Comparison of ENCODE assay signal across 19 cellular contexts in the genomic region with DNA sequence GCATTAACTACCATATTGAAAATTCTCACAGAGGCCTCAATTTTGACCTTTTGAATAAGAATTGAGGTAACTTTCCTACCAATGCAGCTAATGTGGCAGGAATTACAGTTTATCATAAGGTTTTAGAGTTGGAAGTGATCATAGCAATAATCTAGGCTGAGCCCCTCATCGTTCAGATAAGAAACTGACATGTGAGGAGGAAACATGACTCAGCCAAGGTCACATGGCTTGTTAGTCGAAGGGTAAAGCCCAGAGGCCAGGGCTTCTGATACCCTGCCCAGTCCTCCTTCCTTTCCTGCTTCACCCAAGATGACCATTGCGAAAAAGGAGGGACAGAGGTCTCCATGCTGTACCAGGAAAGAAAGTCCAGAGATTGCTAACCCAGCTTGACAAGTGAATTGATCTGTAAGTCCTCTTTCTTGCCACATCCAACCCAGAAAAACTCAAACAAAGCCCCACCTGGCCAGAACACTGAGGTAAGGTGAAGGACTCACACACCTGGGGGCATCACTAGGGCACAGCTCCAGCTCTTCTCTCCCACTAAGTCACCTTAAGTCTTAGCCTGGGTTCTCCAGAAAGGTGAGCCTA.
DNase-seq lines count a peak whose midpoint lies in the region; ATAC-seq and TF ChIP-seq lines count a peak whose summit lies in the region.
"Had no signal": no experiment of that assay in that cellular context is flagged by ENCODE, and none has a peak within 500 bp of the region (broad histone marks: within the 10 kb centered on the region; RNA-seq: fewer than 3 reads in every experiment).

No MANE protein-coding gene starts in this region.

- H3K4me1 ChIP-seq in SK-N-SH (ENCODE audit: control insufficient read depth in 1 of 2, insufficient read depth in 2 of 2, low read depth in 1 of 2, low read length in 1 of 2) (peaks cover 19 to 24% of the 10 kb centered on the region in 2 experiments), esophagus muscularis mucosa (peaks cover 0 to 29% (median 16%) of the 10 kb centered on the region in 4 donors), BE2C (no peaks in the 10 kb centered on the region)
- H3K4me1 ChIP-seq: BLaER1 treated with 17β-estradiol and CSF1 and Interleukin-3, amounts not matched to agents 10 nM and 100 nM had no signal

- peaks cover 36% of the 10 kb centered on the region for H3F3A ChIP-seq in SK-N-SH (replicated peaks; ENCODE audit: insufficient read depth)

- no peaks in the 10 kb centered on the region for H3K36me3 Mint-ChIP-seq in nephron progenitor cell (ENCODE audit: low read depth)
- H3K36me3 Mint-ChIP-seq: CD8-positive, alpha-beta memory T cell; IgD-negative memory B cell had no signal

- H4K20me1 ChIP-seq in SK-N-SH (ENCODE audit: insufficient read depth) = no peaks in the 10 kb centered on the region
- H4K20me1 ChIP-seq: BLaER1 treated with 17β-estradiol and CSF1 and Interleukin-3, amounts not matched to agents 10 nM and 100 nM had no signal

- no peaks in the 10 kb centered on the region for H3K9me2 ChIP-seq in SK-N-SH

- no peak overlapping the region for H3K4me3 ChIP-seq in SK-N-SH (ENCODE audit: low read depth in 2 of 2, low read length in 1 of 2)
- no peak overlapping the region for H3K4me3 ChIP-seq in esophagus muscularis mucosa
- no peak overlapping the region for H3K4me3 ChIP-seq in BE2C (ENCODE audit: low read depth, low read length)
- H3K4me3 ChIP-seq: BLaER1 treated with 17β-estradiol and CSF1 and Interleukin-3, amounts not matched to agents 10 nM and 100 nM; SK-N-MC had no signal

- no peak for TF ChIP-seq EP300 in SK-N-SH (IDR thresholded peaks at IDR 0.05; ENCODE audit: borderline replicate concordance in 1 of 2, low read depth in 1 of 2, low read length in 1 of 2)
- no peak for TF ChIP-seq EP300 in esophagus muscularis mucosa (IDR thresholded peaks at IDR 0.05)

- H3K27ac Mint-ChIP-seq in nephron progenitor cell = peak overlapping the region; percentile 31
- H3K27ac Mint-ChIP-seq: IgD-negative memory B cell had no signal

- no peak for DNase-seq in SK-N-SH
- DNase-seq in NCI-H226 = peak; percentile 24
- peak; percentile 60 for DNase-seq in esophagus muscularis mucosa (ENCODE audit: extremely low spot score)
- no peak for DNase-seq in nephron progenitor cell
- no peak for DNase-seq in NCI-H1105 treated with DMSO at 0.1 percent for 48 hours (lab: John Stamatoyannopoulos, UW)
- no peak for DNase-seq in BE2C
- DNase-seq: CD8-positive, alpha-beta memory T cell; DMS 273 treated with DMSO at 0.1 percent for 48 hours; H7; NCI-H1436; NCI-H2029; NCI-H2171; NCI-H774 had no signal

- no peak for TF ChIP-seq POLR2A in esophagus muscularis mucosa (IDR thresholded peaks at IDR 0.05; ENCODE audit: low read depth)

- intact Hi-C loops in esophagus muscularis mucosa (cut with DNase I) = no loop called here

- POLR2A ChIA-PET in SK-N-SH (lab: Yijun Ruan, JAX) = no interaction called here

- H3K27me3 ChIP-seq in SK-N-SH (ENCODE audit: insufficient read depth) (no peaks in the 10 kb centered on the region), esophagus muscularis mucosa (no peaks in the 10 kb centered on the region), BE2C (no peaks in the 10 kb centered on the region)
- H3K27me3 ChIP-seq: BLaER1 treated with 17β-estradiol and CSF1 and Interleukin-3, amounts not matched to agents 10 nM and 100 nM had no signal

- no peak for TF ChIP-seq RAD21 in SK-N-SH (IDR thresholded peaks at IDR 0.05; ENCODE audit: low read length)

- TF ChIP-seq CTCF in SK-N-SH (IDR thresholded peaks at IDR 0.05) (no peak), esophagus muscularis mucosa (IDR thresholded peaks at IDR 0.05) (no peak), nephron progenitor cell (IDR thresholded peaks at IDR 0.05) (no peak), BE2C (IDR thresholded peaks at IDR 0.05; ENCODE audit: low read depth, low read length) (no peak)

- H3K27me3 Mint-ChIP-seq in nephron progenitor cell (ENCODE audit: low read depth, poor library complexity) = peaks cover 9% of the 10 kb centered on the region

- H3K9me3 Mint-ChIP-seq in nephron progenitor cell = no peaks in the 10 kb centered on the region
- H3K9me3 Mint-ChIP-seq: CD8-positive, alpha-beta memory T cell; IgD-negative memory B cell had no signal

- no peak overlapping the region for H3K9ac ChIP-seq in SK-N-SH
- H3K9ac ChIP-seq: BLaER1 treated with 17β-estradiol and CSF1 and Interleukin-3, amounts not matched to agents 10 nM and 100 nM had no signal

- no peak overlapping the region for H3K4me3 Mint-ChIP-seq in nephron progenitor cell
- H3K4me3 Mint-ChIP-seq: CD8-positive, alpha-beta memory T cell; IgD-negative memory B cell had no signal

- 52% methylated on average over 3 of the region's 3 CpGs for WGBS in SK-N-SH (ENCODE audit: low lambda C conversion rate)
- WGBS in esophagus muscularis mucosa = 71% methylated on average over 3 of the region's 3 CpGs

- no peaks in the 10 kb centered on the region for H3K36me3 ChIP-seq in SK-N-SH (replicated peaks in 1 of 2; ENCODE audit: control insufficient read depth in 1 of 2, insufficient read depth in 2 of 2, low read length in 1 of 2)
- H3K36me3 ChIP-seq in esophagus muscularis mucosa = no peaks in the 10 kb centered on the region
- H3K36me3 ChIP-seq in BE2C = no peaks in the 10 kb centered on the region
- H3K36me3 ChIP-seq: BLaER1 treated with 17β-estradiol and CSF1 and Interleukin-3, amounts not matched to agents 10 nM and 100 nM had no signal

- H2AFZ ChIP-seq in SK-N-SH (ENCODE audit: low read depth) = 0 out of 2 replicates have a peak overlapping the region, but pooled peaks have one; percentile 6

- H3K79me2 ChIP-seq in SK-N-SH (ENCODE audit: insufficient read depth) = no peaks in the 10 kb centered on the region

- ATAC-seq in SK-N-SH treated with all-trans-retinoic acid at 6 μM for 48 hours = no peak
- no peak for ATAC-seq in HG03457 (IDR thresholded peaks at IDR 0.05; ENCODE audit: unreplicated experiment)

- H3K4me2 ChIP-seq in SK-N-SH = no peak overlapping the region

- peaks cover 20% of the 10 kb centered on the region for H3K4me1 Mint-ChIP-seq in nephron progenitor cell
- H3K4me1 Mint-ChIP-seq: CD8-positive, alpha-beta memory T cell; IgD-negative memory B cell had no signal

- H3K9me3 ChIP-seq in SK-N-SH (no peaks in the 10 kb centered on the region), esophagus muscularis mucosa (no peaks in the 10 kb centered on the region), BE2C (no peaks in the 10 kb centered on the region)
- H3K9me3 ChIP-seq: BLaER1 treated with 17β-estradiol and CSF1 and Interleukin-3, amounts not matched to agents 10 nM and 100 nM had no signal

- no peak overlapping the region; a peak in 1 of 4 replicates for H3K27ac ChIP-seq in SK-N-SH (ENCODE audit: low read depth in 2 of 2, low read length in 1 of 2)
- no peak overlapping the region for H3K27ac ChIP-seq in esophagus muscularis mucosa (replicated peaks in 1 of 4)
- H3K27ac ChIP-seq: 22Rv1; BLaER1 treated with 17β-estradiol and CSF1 and Interleukin-3, amounts not matched to agents 10 nM and 100 nM; SK-N-MC had no signal

- CTCF ChIA-PET in SK-N-SH (lab: Yijun Ruan, JAX) = no interaction called here

TF ChIP-seq in SK-N-SH, 30 proteins besides CTCF, POLR2A, EP300 and RAD21 (continues in another document):
- TF ChIP-seq FOSL2 (IDR thresholded peaks at IDR 0.05; ENCODE audit: borderline replicate concordance, low read depth) (peak; percentile 17; the same call in 1 of the 2 replicates), GABPA (IDR thresholded peaks at IDR 0.05; ENCODE audit: low read depth) (no peak), NFIC (IDR thresholded peaks at IDR 0.05; ENCODE audit: borderline replicate concordance) (no peak)
- TF ChIP-seq, protein P1, sequence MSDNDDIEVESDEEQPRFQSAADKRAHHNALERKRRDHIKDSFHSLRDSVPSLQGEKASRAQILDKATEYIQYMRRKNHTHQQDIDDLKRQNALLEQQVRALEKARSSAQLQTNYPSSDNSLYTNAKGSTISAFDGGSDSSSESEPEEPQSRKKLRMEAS (IDR thresholded peaks at IDR 0.05; ENCODE audit: low read depth) = peak; percentile 55; the same call in 1 of the 2 replicates
- TF ChIP-seq, protein P2, sequence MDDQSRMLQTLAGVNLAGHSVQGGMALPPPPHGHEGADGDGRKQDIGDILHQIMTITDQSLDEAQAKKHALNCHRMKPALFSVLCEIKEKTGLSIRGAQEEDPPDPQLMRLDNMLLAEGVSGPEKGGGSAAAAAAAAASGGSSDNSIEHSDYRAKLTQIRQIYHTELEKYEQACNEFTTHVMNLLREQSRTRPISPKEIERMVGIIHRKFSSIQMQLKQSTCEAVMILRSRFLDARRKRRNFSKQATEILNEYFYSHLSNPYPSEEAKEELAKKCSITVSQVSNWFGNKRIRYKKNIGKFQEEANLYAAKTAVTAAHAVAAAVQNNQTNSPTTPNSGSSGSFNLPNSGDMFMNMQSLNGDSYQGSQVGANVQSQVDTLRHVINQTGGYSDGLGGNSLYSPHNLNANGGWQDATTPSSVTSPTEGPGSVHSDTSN (IDR thresholded peaks at IDR 0.05) = 0 out of 2 replicates have a peak, but pooled peaks have one; percentile 8

TF ChIP-seq in SK-N-SH treated with all-trans-retinoic acid at 6 μM for 48 hours, 23 proteins besides CTCF, POLR2A, EP300 and RAD21 (continues in another document):
- TF ChIP-seq OSR1 (CRISPR knock-in tag; IDR thresholded peaks at IDR 0.05) = no peak
- TF ChIP-seq RARB (CRISPR knock-in tag; IDR thresholded peaks at IDR 0.05) = no peak
- no peak for TF ChIP-seq PPARA (CRISPR knock-in tag; IDR thresholded peaks at IDR 0.05; ENCODE audit: borderline replicate concordance)
- no peak for TF ChIP-seq ESRRG (CRISPR knock-in tag; IDR thresholded peaks at IDR 0.05)
- TF ChIP-seq GLIS3 (CRISPR knock-in tag; IDR thresholded peaks at IDR 0.05) = no peak
- TF ChIP-seq ZFP3 (CRISPR knock-in tag; IDR thresholded peaks at IDR 0.05) = no peak
- no peak for TF ChIP-seq TOX (CRISPR knock-in tag; IDR thresholded peaks at IDR 0.05; ENCODE audit: borderline replicate concordance)

Comparison
In these comparisons a context has a peak if more than half of its experiments do, and no peak if none do; other contexts are left out.
1. DNase-seq: peak in NCI-H226 (single experiment) and esophagus muscularis mucosa (single experiment); none in SK-N-SH (single experiment), nephron progenitor cell (single experiment), NCI-H1105 treated with DMSO at 0.1 percent for 48 hours (single experiment) and BE2C (single experiment).